32 cellular contexts compared by ENCODE assay signal in genomic region chr1:234197839-234198238, GRCh38.
"Had no signal": no experiment of that assay in that cellular context is flagged by ENCODE, and none has a peak within 500 bp of the region (broad histone marks: within the 10 kb centered on the region; RNA-seq: fewer than 3 reads in every experiment).

No MANE protein-coding gene starts in this region.

- H3K27me3 Mint-ChIP-seq: brain had no signal

- H3K27ac ChIP-seq: ascending aorta, breast epithelium, cardiac muscle cell, esophagus muscularis mucosa, foreskin keratinocyte, gastrocnemius medialis, heart left ventricle, VCaP had no signal

- DNase-seq: activated CD4-positive, alpha-beta memory T cell treated with anti-CD3 and anti-CD28 coated beads, Interleukin-2, amount 10 ng/mL, durations not matched to agents 7 days and 5 days; activated CD4-positive, alpha-beta T cell treated with anti-CD3 and anti-CD28 coated beads for 1 hour; activated CD4-positive, alpha-beta T cell treated with anti-CD3 and anti-CD28 coated beads for 4 hours; activated CD4-positive, alpha-beta T cell treated with anti-CD3 and anti-CD28 coated beads, Interleukin-2, amount 10 ng/mL, durations not matched to agents 7 days and 5 days; activated CD4-positive, alpha-beta T cell treated with anti-CD3 and anti-CD28 coated beads, Interleukin-2, amount 50 U/mL, for 4 hours; activated CD8-positive, alpha-beta memory T cell treated with anti-CD3 and anti-CD28 coated beads, Interleukin-2, amount 50 U/mL, for 48 hours; activated gamma-delta T cell; activated naive CD4-positive, alpha-beta T cell; activated naive CD4-positive, alpha-beta T cell treated with anti-CD3 and anti-CD28 coated beads, Interleukin-2, amount 10 ng/mL, durations not matched to agents 7 days and 5 days; activated naive CD8-positive, alpha-beta T cell treated with anti-CD3 and anti-CD28 coated beads, Interleukin-2, amount 10 ng/mL, durations not matched to agents 7 days and 5 days; activated T-cell treated with anti-CD3 and anti-CD28 coated beads for 4 hours; activated T-cell treated with anti-CD3 and anti-CD28 coated beads, Interleukin-2, amount 50 U/mL, for 24 hours; activated T-cell treated with anti-CD3 and anti-CD28 coated beads, Interleukin-2, amount 50 U/mL, for 72 hours; central memory CD4-positive, alpha-beta T cell; cortex of kidney; dermis blood vessel endothelial cell; effector CD4-positive, alpha-beta T cell; effector memory CD8-positive, alpha-beta T cell; erythroblast; foreskin keratinocyte; gastrocnemius medialis; glutamatergic neuron; heart left ventricle; T-helper 2 cell had no signal

- H3K9me3 Mint-ChIP-seq: activated CD4-positive, alpha-beta memory T cell treated with anti-CD3 and anti-CD28 coated beads, Interleukin-2, amount 10 ng/mL, durations not matched to agents 7 days and 5 days; activated naive CD4-positive, alpha-beta T cell treated with anti-CD3 and anti-CD28 coated beads, Interleukin-2, amount 10 ng/mL, durations not matched to agents 7 days and 5 days; activated T-cell treated with anti-CD3 and anti-CD28 coated beads, Interleukin-2, amount 50 U/mL, for 24 hours; effector memory CD8-positive, alpha-beta T cell had no signal

- H3K4me1 ChIP-seq: ascending aorta, breast epithelium, esophagus muscularis mucosa, heart left ventricle had no signal

- H3K27me3 ChIP-seq: ascending aorta, breast epithelium, cardiac muscle cell, foreskin keratinocyte, gastrocnemius medialis had no signal

- H3K4me3 ChIP-seq: ascending aorta, breast epithelium, cardiac muscle cell, esophagus muscularis mucosa, gastrocnemius medialis, heart left ventricle had no signal

- H3K36me3 Mint-ChIP-seq: activated naive CD4-positive, alpha-beta T cell treated with anti-CD3 and anti-CD28 coated beads, Interleukin-2, amount 10 ng/mL, durations not matched to agents 7 days and 5 days; activated naive CD4-positive, alpha-beta T cell treated with anti-CD3 and anti-CD28 coated beads, Interleukin-2, amount 50 U/mL, for 72 hours; brain; WTC11 had no signal

- H3K27ac Mint-ChIP-seq: activated CD4-positive, alpha-beta memory T cell treated with anti-CD3 and anti-CD28 coated beads, Interleukin-2, amount 10 ng/mL, durations not matched to agents 7 days and 5 days; activated CD4-positive, alpha-beta T cell treated with anti-CD3 and anti-CD28 coated beads, Interleukin-2, amount 10 ng/mL, durations not matched to agents 7 days and 5 days; activated naive CD4-positive, alpha-beta T cell treated with anti-CD3 and anti-CD28 coated beads, Interleukin-2, amount 10 ng/mL, durations not matched to agents 7 days and 5 days; activated naive CD4-positive, alpha-beta T cell treated with anti-CD3 and anti-CD28 coated beads, Interleukin-2, amount 50 U/mL, for 72 hours; activated naive CD8-positive, alpha-beta T cell treated with anti-CD3 and anti-CD28 coated beads, Interleukin-2, amount 10 ng/mL, durations not matched to agents 7 days and 5 days; activated T-cell treated with anti-CD3 and anti-CD28 coated beads, Interleukin-2, amount 50 U/mL, for 24 hours; activated T-cell treated with anti-CD3 and anti-CD28 coated beads, Interleukin-2, amount 50 U/mL, for 72 hours; brain; effector memory CD8-positive, alpha-beta T cell; WTC11 had no signal

- H3K36me3 ChIP-seq: ascending aorta, breast epithelium, cardiac muscle cell, esophagus muscularis mucosa, gastrocnemius medialis, heart left ventricle had no signal

- H3K9me3 ChIP-seq: gastrocnemius medialis had no signal

- H3K4me3 Mint-ChIP-seq: activated CD4-positive, alpha-beta memory T cell treated with anti-CD3 and anti-CD28 coated beads, Interleukin-2, amount 10 ng/mL, durations not matched to agents 7 days and 5 days; activated CD4-positive, alpha-beta T cell treated with anti-CD3 and anti-CD28 coated beads, Interleukin-2, amount 10 ng/mL, durations not matched to agents 7 days and 5 days; activated naive CD4-positive, alpha-beta T cell treated with anti-CD3 and anti-CD28 coated beads, Interleukin-2, amount 10 ng/mL, durations not matched to agents 7 days and 5 days; activated naive CD8-positive, alpha-beta T cell treated with anti-CD3 and anti-CD28 coated beads, Interleukin-2, amount 10 ng/mL, durations not matched to agents 7 days and 5 days; activated T-cell treated with anti-CD3 and anti-CD28 coated beads, Interleukin-2, amount 50 U/mL, for 24 hours; activated T-cell treated with anti-CD3 and anti-CD28 coated beads, Interleukin-2, amount 50 U/mL, for 72 hours; brain; effector memory CD8-positive, alpha-beta T cell; WTC11 had no signal

- H3K4me1 Mint-ChIP-seq: activated CD4-positive, alpha-beta T cell treated with anti-CD3 and anti-CD28 coated beads, Interleukin-2, amount 10 ng/mL, durations not matched to agents 7 days and 5 days; activated naive CD8-positive, alpha-beta T cell treated with anti-CD3 and anti-CD28 coated beads, Interleukin-2, amount 10 ng/mL, durations not matched to agents 7 days and 5 days; brain; WTC11 had no signal
